In genomic region chr12:132188451-132189298, GRCh38 we compare ENCODE assay signal across 8 cellular contexts. TPM values are rescaled to one million over a fixed set of nuclear protein-coding genes. Genes with fewer than 3 reads are reported as not detected.
DNase-seq lines count a peak whose midpoint lies in the region; ATAC-seq and TF ChIP-seq lines count a peak whose summit lies in the region.

No MANE protein-coding gene starts in this region.

- peaks cover 22% of the 10 kb centered on the region for H3K4me1 Mint-ChIP-seq in T-helper 17 cell

- TF ChIP-seq CTCF in GM12864 (IDR thresholded peaks at IDR 0.05; ENCODE audit: low read depth, low read length, missing control alignments) = no peak
- TF ChIP-seq CTCF in fibroblast of villous mesenchyme (IDR thresholded peaks at IDR 0.05; ENCODE audit: insufficient read depth, low read depth, low read length) = no peak

- ATAC-seq in T-helper 17 cell (no peak), GM19455 (IDR thresholded peaks at IDR 0.05; ENCODE audit: unreplicated experiment) (no peak), GM18520 (IDR thresholded peaks at IDR 0.05; ENCODE audit: unreplicated experiment) (no peak)

- peak overlapping the region; percentile 98 for H3K4me3 Mint-ChIP-seq in T-helper 17 cell

- no peaks in the 10 kb centered on the region for H3K27me3 Mint-ChIP-seq in T-helper 17 cell

- peak overlapping the region; percentile 68 for H3K27ac Mint-ChIP-seq in T-helper 17 cell

- H3K9me3 ChIP-seq in T-helper 17 cell (ENCODE audit: control insufficient read depth, low read length, poor library complexity, severe bottlenecking) = no peaks in the 10 kb centered on the region

- DNase-seq in GM12864 (ENCODE audit: low read depth) = no peak
- no peak for DNase-seq in T-helper 17 cell
- DNase-seq in fibroblast of villous mesenchyme (ENCODE audit: low read depth) = no peak
- DNase-seq in retina = peak; percentile 34
- DNase-seq in NCI-H2227 treated with DMSO at 0.1 percent for 48 hours (lab: John Stamatoyannopoulos, UW) = no peak
- no peak for DNase-seq in DMS 273 (lab: John Stamatoyannopoulos, UW; ENCODE audit: unreplicated experiment)

- H3K36me3 Mint-ChIP-seq in T-helper 17 cell (ENCODE audit: low read depth) = peaks cover 2% of the 10 kb centered on the region

- H3K4me3 ChIP-seq in GM12864 (ENCODE audit: low read depth, low read length) (peak overlapping the region; percentile 55), fibroblast of villous mesenchyme (ENCODE audit: low read depth, low read length) (peak overlapping the region; percentile 65)

RNA-seq across cellular contexts. Expression of gene NOC4L, which starts 44.4 kb away (rescaled TPM):
- total RNA-seq in T-helper 17 cell = 10 to 100 TPM; 20.7 to 21.6 TPM
- 12.1 and 14.8 TPM in 2 replicates for total RNA-seq in fibroblast of villous mesenchyme

RNA-seq across cellular contexts. Expression of gene DDX51, which starts 44.6 kb away (rescaled TPM):
- total RNA-seq in T-helper 17 cell (10 to 100 TPM; 38.2 to 40.9 TPM), fibroblast of villous mesenchyme (8.2 and 11.3 TPM in 2 replicates)
